10 cellular contexts compared by ENCODE assay signal in the genomic region with DNA sequence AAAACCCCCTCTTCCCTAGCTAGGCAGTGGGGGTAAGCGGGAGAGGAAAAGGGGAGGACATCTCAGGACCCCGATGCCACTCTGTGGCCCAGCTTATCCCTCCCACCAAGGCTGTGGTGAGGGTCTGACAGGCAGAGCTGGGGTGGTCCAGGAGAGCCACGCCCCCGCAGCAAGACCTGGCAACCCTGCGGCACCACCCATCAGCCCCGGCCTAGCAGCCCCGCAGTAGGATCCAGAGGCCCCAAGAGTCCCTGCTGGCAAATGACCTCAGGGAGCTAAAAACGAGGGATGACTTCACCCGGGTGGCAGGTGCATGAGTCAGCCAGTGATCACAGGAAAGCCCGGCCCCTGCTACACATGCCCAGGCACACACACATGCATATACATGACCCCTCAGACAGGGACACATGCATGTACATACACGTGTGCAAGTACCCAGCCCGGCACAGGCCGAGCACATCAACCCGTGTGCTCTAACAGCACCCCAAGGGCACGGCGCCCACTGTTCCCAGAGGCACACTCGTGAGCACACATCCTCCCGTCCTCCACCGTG. TPM values are rescaled to one million over a fixed set of nuclear protein-coding genes. Genes with fewer than 3 reads are reported as not detected.
DNase-seq lines count a peak whose midpoint lies in the region; ATAC-seq and TF ChIP-seq lines count a peak whose summit lies in the region.
"Had no signal": no experiment of that assay in that cellular context is flagged by ENCODE, and none has a peak within 500 bp of the region (broad histone marks: within the 10 kb centered on the region; RNA-seq: fewer than 3 reads in every experiment).

No MANE protein-coding gene starts in this region.

- ATAC-seq in Right ventricle myocardium superior (ENCODE audit: poor library complexity) = peak; percentile 71
- ATAC-seq: CD8-positive, alpha-beta T cell had no signal

- H3K36me3 Mint-ChIP-seq in activated CD4-positive, alpha-beta memory T cell treated with anti-CD3 and anti-CD28 coated beads for 36 hours = no peaks in the 10 kb centered on the region
- no peaks in the 10 kb centered on the region for H3K36me3 Mint-ChIP-seq in activated CD4-positive, alpha-beta memory T cell treated with anti-CD3 and anti-CD28 coated beads, Interleukin-2, amount 10 ng/mL, durations not matched to agents 7 days and 5 days (ENCODE audit: low read depth)
- H3K36me3 Mint-ChIP-seq: CD8-positive, alpha-beta T cell had no signal

- H3K27me3 Mint-ChIP-seq in activated CD4-positive, alpha-beta memory T cell treated with anti-CD3 and anti-CD28 coated beads for 36 hours = peaks cover 2% of the 10 kb centered on the region
- H3K27me3 Mint-ChIP-seq in activated CD4-positive, alpha-beta memory T cell treated with anti-CD3 and anti-CD28 coated beads, Interleukin-2, amount 10 ng/mL, durations not matched to agents 7 days and 5 days = no peaks in the 10 kb centered on the region

- peaks cover 6 to 27% (median 27%) of the 10 kb centered on the region in 3 donors for H3K36me3 ChIP-seq in tibial artery

- intact Hi-C loops in activated CD4-positive, alpha-beta memory T cell treated with anti-CD3 and anti-CD28 coated beads for 36 hours (cut with micrococcal nuclease) = no loop called here
- intact Hi-C loops in Right ventricle myocardium superior (cut with DNase I) (no loop called here), tibial artery (cut with DNase I; ENCODE audit: low total_unique reads) (no loop called here)

- no peaks in the 10 kb centered on the region for H3K27me3 ChIP-seq in tibial artery

- no peaks in the 10 kb centered on the region for H3K9me3 ChIP-seq in tibial artery

- CTCF ChIA-PET in activated CD4-positive, alpha-beta memory T cell treated with anti-CD3 and anti-CD28 coated beads for 36 hours (lab: Charles Lee) = interaction anchor here (1.5 to 1.6 kb wide), 2 partner anchors 14 to 21 kb away, joined by 3 to 6 read pairs; no protein-coding TSS in a partner anchor
- CTCF ChIA-PET in activated CD4-positive, alpha-beta memory T cell treated with anti-CD3 and anti-CD28 coated beads, Interleukin-2, amount 10 ng/mL, durations not matched to agents 7 days and 5 days (lab: Charles Lee) = no interaction called here

- peaks cover 8 to 67% (median 60%) of the 10 kb centered on the region in 4 donors for H3K4me1 ChIP-seq in tibial artery

- no peaks in the 10 kb centered on the region for H3K9me3 Mint-ChIP-seq in activated CD4-positive, alpha-beta memory T cell treated with anti-CD3 and anti-CD28 coated beads for 36 hours
- no peaks in the 10 kb centered on the region for H3K9me3 Mint-ChIP-seq in activated CD4-positive, alpha-beta memory T cell treated with anti-CD3 and anti-CD28 coated beads, Interleukin-2, amount 10 ng/mL, durations not matched to agents 7 days and 5 days
- H3K9me3 Mint-ChIP-seq: CD8-positive, alpha-beta T cell had no signal

- peak overlapping the region in 1 of 2 donors; percentile 95 for H3K4me3 ChIP-seq in tibial artery

- H3K27ac Mint-ChIP-seq in activated CD4-positive, alpha-beta memory T cell treated with anti-CD3 and anti-CD28 coated beads for 36 hours = no peak overlapping the region
- no peak overlapping the region for H3K27ac Mint-ChIP-seq in activated CD4-positive, alpha-beta memory T cell treated with anti-CD3 and anti-CD28 coated beads, Interleukin-2, amount 10 ng/mL, durations not matched to agents 7 days and 5 days
- H3K27ac Mint-ChIP-seq: CD8-positive, alpha-beta T cell had no signal

- POLR2A ChIA-PET in activated CD4-positive, alpha-beta memory T cell treated with anti-CD3 and anti-CD28 coated beads for 36 hours (lab: Charles Lee) = no interaction called here
- POLR2A ChIA-PET in activated CD4-positive, alpha-beta memory T cell treated with anti-CD3 and anti-CD28 coated beads, Interleukin-2, amount 10 ng/mL, durations not matched to agents 7 days and 5 days (lab: Charles Lee) = no interaction called here

- TF ChIP-seq CTCF in tibial artery (IDR thresholded peaks at IDR 0.05) = no peak

- peak overlapping the region; percentile 97 to 98 for H3K27ac ChIP-seq in tibial artery

- DNase-seq in activated CD4-positive, alpha-beta memory T cell treated with anti-CD3 and anti-CD28 coated beads for 36 hours = peak; percentile 25
- no peak for DNase-seq in activated CD4-positive, alpha-beta memory T cell treated with anti-CD3 and anti-CD28 coated beads, Interleukin-2, amount 10 ng/mL, durations not matched to agents 7 days and 5 days
- DNase-seq in SW480 (ENCODE audit: low spot score) (peak; percentile 63), Right ventricle myocardium superior (peak; percentile 73), tibial artery (peak; percentile 59 to 91), NCI-H1436 (lab: John Stamatoyannopoulos, UW) (no peak), germinal center (ENCODE audit: low spot score) (no peak)
- DNase-seq in stimulated activated CD4-positive, alpha-beta T cell treated with anti-CD3 and anti-CD28 coated beads, Interleukin-15, amount 100 ng/mL, for 24 hours = no peak
- DNase-seq: stimulated activated CD4-positive, alpha-beta T cell treated with anti-CD3 and anti-CD28 coated beads, Interleukin-4, amount 100 ng/mL, for 24 hours had no signal

- H3K4me3 Mint-ChIP-seq in activated CD4-positive, alpha-beta memory T cell treated with anti-CD3 and anti-CD28 coated beads for 36 hours = no peak overlapping the region
- no peak overlapping the region for H3K4me3 Mint-ChIP-seq in activated CD4-positive, alpha-beta memory T cell treated with anti-CD3 and anti-CD28 coated beads, Interleukin-2, amount 10 ng/mL, durations not matched to agents 7 days and 5 days

- no peaks in the 10 kb centered on the region for H3K4me1 Mint-ChIP-seq in activated CD4-positive, alpha-beta memory T cell treated with anti-CD3 and anti-CD28 coated beads for 36 hours (ENCODE audit: low read depth)
- H3K4me1 Mint-ChIP-seq in activated CD4-positive, alpha-beta memory T cell treated with anti-CD3 and anti-CD28 coated beads, Interleukin-2, amount 10 ng/mL, durations not matched to agents 7 days and 5 days = no peaks in the 10 kb centered on the region

RNA-seq across cellular contexts. Expression of a gene that starts 32.3 kb away (rescaled TPM):
- 1 to 10 TPM; 1.5 to 2.4 TPM for total RNA-seq in activated CD4-positive, alpha-beta memory T cell treated with anti-CD3 and anti-CD28 coated beads for 36 hours
- under 1 TPM; 0.58 to 0.71 TPM for total RNA-seq in activated CD4-positive, alpha-beta memory T cell treated with anti-CD3 and anti-CD28 coated beads, Interleukin-2, amount 10 ng/mL, durations not matched to agents 7 days and 5 days
- 31.4 TPM for total RNA-seq in Right ventricle myocardium superior

RNA-seq across cellular contexts. Expression of a gene that starts 36.6 kb away (rescaled TPM):
- 10 to 100 TPM; 20.7 to 23.6 TPM for total RNA-seq in activated CD4-positive, alpha-beta memory T cell treated with anti-CD3 and anti-CD28 coated beads for 36 hours
- total RNA-seq in activated CD4-positive, alpha-beta memory T cell treated with anti-CD3 and anti-CD28 coated beads, Interleukin-2, amount 10 ng/mL, durations not matched to agents 7 days and 5 days = 10 to 100 TPM; 39.1 to 44.5 TPM
- 62.3 TPM for total RNA-seq in Right ventricle myocardium superior

RNA-seq across cellular contexts. Expression of a gene that starts 42.7 kb away (rescaled TPM):
- total RNA-seq in activated CD4-positive, alpha-beta memory T cell treated with anti-CD3 and anti-CD28 coated beads for 36 hours = 10 to 100 TPM; 23.3 to 23.4 TPM
- 10 to 100 TPM; 18.9 to 19.1 TPM for total RNA-seq in activated CD4-positive, alpha-beta memory T cell treated with anti-CD3 and anti-CD28 coated beads, Interleukin-2, amount 10 ng/mL, durations not matched to agents 7 days and 5 days
- total RNA-seq in Right ventricle myocardium superior = 40.4 TPM

RNA-seq across cellular contexts. Expression of a gene that starts 42.7 kb away (rescaled TPM):
- 10 to 100 TPM; 61.7 to 66.1 TPM for total RNA-seq in activated CD4-positive, alpha-beta memory T cell treated with anti-CD3 and anti-CD28 coated beads for 36 hours
- total RNA-seq in activated CD4-positive, alpha-beta memory T cell treated with anti-CD3 and anti-CD28 coated beads, Interleukin-2, amount 10 ng/mL, durations not matched to agents 7 days and 5 days = 10 to 100 TPM; 78.7 to 79.3 TPM
- total RNA-seq in Right ventricle myocardium superior = 75.3 TPM

Comparison
In these comparisons a context has a peak if more than half of its experiments do, and no peak if none do; other contexts are left out.
1. DNase-seq: peak in activated CD4-positive, alpha-beta memory T cell treated with anti-CD3 and anti-CD28 coated beads for 36 hours (single experiment), SW480 (single experiment), Right ventricle myocardium superior (single experiment) and tibial artery (2 of 2); none in activated CD4-positive, alpha-beta memory T cell treated with anti-CD3 and anti-CD28 coated beads, Interleukin-2, amount 10 ng/mL, durations not matched to agents 7 days and 5 days (single experiment), stimulated activated CD4-positive, alpha-beta T cell treated with anti-CD3 and anti-CD28 coated beads, Interleukin-15, amount 100 ng/mL, for 24 hours (single experiment), NCI-H1436 (single experiment) and germinal center (single experiment).